Comparison of ENCODE assay signal across 8 cellular contexts in the genomic region with DNA sequence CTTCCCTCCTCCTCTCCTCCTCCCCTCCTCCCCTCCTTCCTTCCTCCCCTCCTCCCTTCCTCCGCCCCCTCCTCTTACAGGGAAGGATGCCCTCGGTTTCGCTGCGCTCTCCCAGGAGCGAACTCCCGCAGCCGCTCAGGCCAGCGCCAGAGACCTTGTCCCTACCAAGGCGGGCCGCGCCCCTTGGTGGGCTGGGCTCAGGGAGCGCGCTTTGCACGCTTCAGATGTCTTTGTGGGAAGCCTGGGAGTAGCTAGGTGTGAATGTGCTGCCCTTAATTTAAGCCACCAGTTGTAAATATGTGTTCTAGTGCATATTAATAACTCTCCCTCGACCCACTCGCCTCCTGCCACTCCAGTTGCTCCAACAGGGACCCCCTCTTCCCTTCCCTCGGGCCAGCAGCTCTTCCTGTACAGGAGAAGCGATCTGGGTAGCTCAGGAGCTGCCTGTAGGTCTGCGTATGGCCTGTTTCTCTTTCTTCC. TPM values are rescaled to one million over a fixed set of nuclear protein-coding genes. Genes with fewer than 3 reads are reported as not detected.
DNase-seq lines count a peak whose midpoint lies in the region; ATAC-seq and TF ChIP-seq lines count a peak whose summit lies in the region.

No MANE protein-coding gene starts in this region.

- no peak for TF ChIP-seq CTCF in nephron (IDR thresholded peaks at IDR 0.05; ENCODE audit: unreplicated experiment in 3 of 3)

- no peaks in the 10 kb centered on the region for H3K36me3 Mint-ChIP-seq in T-helper 1 cell treated with Interleukin-12 subunit alpha and Interleukin-12 subunit beta and Interleukin-4 antibody, amounts not matched to agents 30 μg/mL and 1 μg/mL, for 36 hours (ENCODE audit: low read depth)
- no peaks in the 10 kb centered on the region for H3K36me3 Mint-ChIP-seq in nephron (ENCODE audit: low read depth)

- peak; percentile 67 for DNase-seq in activated effector memory CD4-positive, alpha-beta T cell treated with anti-CD3 and anti-CD28 coated beads, Interleukin-2, amount 50 U/mL, for 16 hours
- DNase-seq in activated effector memory CD4-positive, alpha-beta T cell treated with Interleukin-2 at 50 U/mL for 16 hours, result no peak
- no peak for DNase-seq in NCI-H446 treated with DMSO at 0.1 percent for 48 hours (lab: John Stamatoyannopoulos, UW)
- no peak for DNase-seq in amniotic stem cell (lab: John Stamatoyannopoulos, UW)
- no peak for DNase-seq in activated gamma-delta T cell treated with Interleukin-2 at 50 U/mL for 16 hours

- peak; percentile 13 for ATAC-seq in esophagus mucosa

- no peaks in the 10 kb centered on the region for H3K9me3 Mint-ChIP-seq in T-helper 1 cell treated with Interleukin-12 subunit alpha and Interleukin-12 subunit beta and Interleukin-4 antibody, amounts not matched to agents 30 μg/mL and 1 μg/mL, for 36 hours
- no peaks in the 10 kb centered on the region for H3K9me3 Mint-ChIP-seq in nephron

- peaks cover 16% of the 10 kb centered on the region for H3K4me1 Mint-ChIP-seq in T-helper 1 cell treated with Interleukin-12 subunit alpha and Interleukin-12 subunit beta and Interleukin-4 antibody, amounts not matched to agents 30 μg/mL and 1 μg/mL, for 36 hours (ENCODE audit: low read depth)
- peaks cover 23% of the 10 kb centered on the region for H3K4me1 Mint-ChIP-seq in nephron

- H3K4me3 Mint-ChIP-seq in T-helper 1 cell treated with Interleukin-12 subunit alpha and Interleukin-12 subunit beta and Interleukin-4 antibody, amounts not matched to agents 30 μg/mL and 1 μg/mL, for 36 hours, result peak overlapping the region; percentile 85
- H3K4me3 Mint-ChIP-seq in nephron, result peak overlapping the region; percentile 80 to 94 (median 85)

- no peak overlapping the region for H3K27ac Mint-ChIP-seq in T-helper 1 cell treated with Interleukin-12 subunit alpha and Interleukin-12 subunit beta and Interleukin-4 antibody, amounts not matched to agents 30 μg/mL and 1 μg/mL, for 36 hours
- peak overlapping the region; percentile 23 to 31 (median 25) for H3K27ac Mint-ChIP-seq in nephron

- peaks cover 19% of the 10 kb centered on the region for H3K27me3 Mint-ChIP-seq in T-helper 1 cell treated with Interleukin-12 subunit alpha and Interleukin-12 subunit beta and Interleukin-4 antibody, amounts not matched to agents 30 μg/mL and 1 μg/mL, for 36 hours (ENCODE audit: low read depth)
- peaks cover 59% of the 10 kb centered on the region for H3K27me3 Mint-ChIP-seq in nephron (ENCODE audit: low read depth)

RNA-seq across cellular contexts. Expression of gene MAP3K9, which starts 13.4 kb away (rescaled TPM):
- 20.1 TPM for total RNA-seq in esophagus mucosa
